ENCODE assay signal across 8 cellular contexts in the genomic region with DNA sequence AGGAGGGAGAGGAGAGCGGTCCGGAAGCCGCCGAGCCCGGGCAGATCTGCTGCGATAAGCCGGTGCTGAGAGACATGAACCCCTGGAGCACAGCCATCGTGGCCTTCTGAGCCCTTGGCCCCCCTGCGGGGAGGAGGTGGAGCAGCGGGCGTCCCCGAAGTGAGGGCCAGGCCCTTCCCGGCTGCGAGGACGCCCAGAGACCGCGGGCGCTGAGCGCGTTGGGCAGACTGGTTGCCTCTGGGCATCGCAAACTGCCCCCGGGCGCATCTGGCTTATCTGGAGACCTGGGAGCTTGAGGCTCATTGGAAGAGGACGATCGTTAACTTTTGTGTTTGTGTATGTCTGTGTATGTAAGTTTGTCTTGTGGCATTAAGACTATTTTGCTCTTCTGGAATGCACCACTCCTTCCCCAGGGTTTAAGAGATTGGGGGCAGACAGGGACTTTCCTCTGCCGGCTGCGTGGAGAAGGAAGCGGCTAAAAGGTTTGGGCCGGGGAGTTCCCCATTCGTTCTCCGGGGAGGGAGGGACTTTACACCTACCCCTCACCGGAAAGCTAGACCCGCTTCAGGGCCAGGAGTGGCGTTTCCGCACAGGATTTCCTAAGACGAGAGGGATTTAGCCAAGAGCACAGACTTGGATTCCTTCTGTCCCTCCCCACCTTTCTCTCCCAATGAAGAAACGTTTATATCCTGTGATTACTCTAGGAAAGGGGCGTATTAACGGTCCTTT. TPM values are rescaled to one million over a fixed set of nuclear protein-coding genes. Genes with fewer than 3 reads are reported as not detected.
DNase-seq lines count a peak whose midpoint lies in the region; ATAC-seq, FAIRE-seq and TF ChIP-seq lines count a peak whose summit lies in the region.

No MANE protein-coding gene starts in this region.

- H3K4me1 ChIP-seq in Panc1 (ENCODE audit: control insufficient read depth, insufficient read depth, low read length) (peaks cover 45% of the 10 kb centered on the region), osteoblast (ENCODE audit: insufficient read depth, low read length) (peaks cover 52% of the 10 kb centered on the region), tibial artery (peaks cover 0 to 56% (median 23%) of the 10 kb centered on the region in 4 donors)

- DNase-seq in AML-193 (lab: John Stamatoyannopoulos, UW) (peak; percentile 37 to 44), GM19239 (ENCODE audit: insufficient read length, low spot score) (no peak), Panc1 (ENCODE audit: low read depth, low spot score) (no peak), globus pallidus (ENCODE audit: low spot score) (peak; percentile 63), osteoblast (ENCODE audit: insufficient read length, low spot score, missing footprints) (peak; percentile 74), tibial artery (peak; percentile 68 to 86)
- DNase-seq in activated effector memory CD4-positive, alpha-beta T cell treated with anti-CD3 and anti-CD28 coated beads, Interleukin-2, amount 50 U/mL, for 16 hours: peak; percentile 92

- H2AFZ ChIP-seq in osteoblast (ENCODE audit: low read length): no peak overlapping the region

- H3K36me3 ChIP-seq in Panc1 (ENCODE audit: control insufficient read depth, insufficient read depth, low read length) (peaks cover 15% of the 10 kb centered on the region), osteoblast (ENCODE audit: insufficient read depth, low read length) (peaks cover 23% of the 10 kb centered on the region), tibial artery (no peaks in the 10 kb centered on the region)

- ATAC-seq in HG03460 (IDR thresholded peaks at IDR 0.05; ENCODE audit: unreplicated experiment): peak; percentile 43
- peak; percentile 17 for ATAC-seq in Panc1

- peak; percentile 84 for FAIRE-seq in GM19239 (lab: Jason Lieb, UNC)

- no peak for TF ChIP-seq CTCF in Panc1 (IDR thresholded peaks at IDR 0.05)
- no peak for TF ChIP-seq CTCF in osteoblast (IDR thresholded peaks at IDR 0.05; ENCODE audit: extremely low read depth, low read depth, low read length)
- TF ChIP-seq CTCF in tibial artery (IDR thresholded peaks at IDR 0.05): peak; percentile 10 to 16

- H3K27me3 ChIP-seq in Panc1 (ENCODE audit: control insufficient read depth, insufficient read depth, low read length) (no peaks in the 10 kb centered on the region), osteoblast (ENCODE audit: insufficient read depth, low read length) (no peaks in the 10 kb centered on the region), tibial artery (no peaks in the 10 kb centered on the region)

- H3K27ac ChIP-seq in Panc1 (ENCODE audit: low read length) (peak overlapping the region; percentile 91), osteoblast (ENCODE audit: low read depth, low read length) (peak overlapping the region; percentile 73), tibial artery (peak overlapping the region; percentile 88 to 93)

- H3K79me2 ChIP-seq in osteoblast (ENCODE audit: insufficient read depth, low read length): peaks cover 52% of the 10 kb centered on the region

- CTCF ChIA-PET in Panc1 (lab: Charles Lee): interaction anchor here (1.1 kb wide), 1 partner anchor 52 kb away, joined by 4 read pairs; no protein-coding TSS in a partner anchor

- BruUV-seq in Panc1 (replicated peaks; lab: Mats Ljungman, UMichigan): no TSS peak

- intact Hi-C loops in Panc1 (cut with micrococcal nuclease; ENCODE audit: unreplicated experiment): no loop called here
- intact Hi-C loops in tibial artery (cut with DNase I; ENCODE audit: low total_unique reads): loop anchor here (5.0 kb wide), 2 partner anchors 52 to 58 kb away; partner anchors contain the start of gene MR1

- H3K4me3 ChIP-seq in Panc1 (ENCODE audit: low read depth in 2 of 2, low read length in 2 of 2): peak overlapping the region; percentile 80 to 94
- H3K4me3 ChIP-seq in osteoblast (ENCODE audit: insufficient read depth, low read length): peak overlapping the region; percentile 92
- peak overlapping the region; percentile 89 to 90 for H3K4me3 ChIP-seq in tibial artery

- peak overlapping the region; percentile 93 for H3K4me2 ChIP-seq in osteoblast (ENCODE audit: insufficient read depth, low read length)

- H4K20me1 ChIP-seq in osteoblast (ENCODE audit: insufficient read depth, low read length): peaks cover 47% of the 10 kb centered on the region

- in situ Hi-C loops in Panc1 (cut with HindIII; ENCODE audit: low pct_unique_long_range_greater_than_20kb, low sequenced_read_pairs): no loop called here

- POLR2A ChIA-PET in Panc1 (lab: Charles Lee): interaction anchor here (0.7 kb wide), 1 partner anchor 72 kb away, joined by 3 read pairs; no protein-coding TSS in a partner anchor

- H3K9me3 ChIP-seq in Panc1 (ENCODE audit: control insufficient read depth, insufficient read depth, low read depth, low read length): no peaks in the 10 kb centered on the region
- no peaks in the 10 kb centered on the region for H3K9me3 ChIP-seq in osteoblast (ENCODE audit: low read depth, low read length)
- no peaks in the 10 kb centered on the region for H3K9me3 ChIP-seq in tibial artery

RNA-seq across cellular contexts. Expression of gene IER5, which starts 1.4 kb away (rescaled TPM):
- total RNA-seq in Panc1 (2021; ENCODE audit: unreplicated experiment): 20.4 TPM
- 14.2 TPM for polyA plus RNA-seq in Panc1 (2012; ENCODE audit: insufficient read length)
- total RNA-seq in osteoblast: 16.2 and 17.4 TPM in 2 replicates

RNA-seq across cellular contexts. Expression of gene MR1, which starts 56.2 kb away (rescaled TPM):
- total RNA-seq in Panc1 (2021; ENCODE audit: unreplicated experiment) (3.9 TPM), osteoblast (29.3 and 33.0 TPM in 2 replicates)
- polyA plus RNA-seq in Panc1 (2012; ENCODE audit: insufficient read length): 2.2 TPM

Comparison
In these comparisons a context has a peak if more than half of its experiments do, and no peak if none do; other contexts are left out.
1. DNase-seq: peak in AML-193 (2 of 2), activated effector memory CD4-positive, alpha-beta T cell treated with anti-CD3 and anti-CD28 coated beads, Interleukin-2, amount 50 U/mL, for 16 hours (single experiment), globus pallidus (single experiment), osteoblast (single experiment) and tibial artery (2 of 2); none in GM19239 (single experiment) and Panc1 (single experiment).
2. CTCF ChIP-seq: peak in tibial artery (2 of 2); none in Panc1 (single experiment) and osteoblast (single experiment).
3. Peak in every context shown above with its lines, with median percentiles within 50 percentile points of each other: H3K27ac ChIP-seq and H3K4me3 ChIP-seq.